ENCODE assay signal across 8 cellular contexts in genomic region chr1:93042134-93042821, GRCh38. TPM values are rescaled to one million over a fixed set of nuclear protein-coding genes. Genes with fewer than 3 reads are reported as not detected.
DNase-seq lines count a peak whose midpoint lies in the region; ATAC-seq and TF ChIP-seq lines count a peak whose summit lies in the region.

No MANE protein-coding gene starts in this region.

- no peak overlapping the region for H3K23ac ChIP-seq in mesenchymal stem cell (ENCODE audit: low read length in 2 of 2)

- peak overlapping the region; percentile 83 for H2AFZ ChIP-seq in MM.1S (ENCODE audit: low read length)
- H2AFZ ChIP-seq in mesenchymal stem cell (ENCODE audit: low read depth, low read length): no peak overlapping the region

- no peak overlapping the region for H3K18ac ChIP-seq in mesenchymal stem cell (ENCODE audit: low read depth in 1 of 2, low read length in 2 of 2)

- no peaks in the 10 kb centered on the region for H3K9me2 ChIP-seq in MM.1S (replicated peaks; ENCODE audit: insufficient read depth, low read length)

- no peak overlapping the region for H2BK120ac ChIP-seq in mesenchymal stem cell (ENCODE audit: low read depth, low read length)

- H3K79me2 ChIP-seq in MM.1S (ENCODE audit: low read length): no peaks in the 10 kb centered on the region

- no peak for TF ChIP-seq CTCF in MM.1S (IDR thresholded peaks at IDR 0.05; ENCODE audit: low read length)
- TF ChIP-seq CTCF in gastroesophageal sphincter (IDR thresholded peaks at IDR 0.05): no peak
- TF ChIP-seq CTCF in vagina (IDR thresholded peaks at IDR 0.05): no peak

- H4K20me1 ChIP-seq in MM.1S (ENCODE audit: insufficient read depth, low read length): no peaks in the 10 kb centered on the region

- H2BK15ac ChIP-seq in mesenchymal stem cell (ENCODE audit: low read depth, poor library complexity, severe bottlenecking): no peak overlapping the region

- no peak overlapping the region for H4K8ac ChIP-seq in mesenchymal stem cell (ENCODE audit: low read length)

- DNase-seq in MM.1S: peak; percentile 86
- no peak for DNase-seq in mesenchymal stem cell
- no peak for DNase-seq in KBM-7
- DNase-seq in vagina (ENCODE audit: extremely low spot score in 2 of 2): no peak

- H3K4me3 ChIP-seq in MM.1S (ENCODE audit: low read length) (peak overlapping the region; percentile 47), gastroesophageal sphincter (no peak overlapping the region), mesenchymal stem cell (ENCODE audit: insufficient read depth in 1 of 2, low read depth in 1 of 2, low read length in 2 of 2) (peak overlapping the region in 1 of 2 experiments; percentile 35), vagina (no peak overlapping the region)

- in situ Hi-C loops in KBM-7 (cut with MboI; ENCODE audit: low pct_unique_long_range_greater_than_20kb, low sequenced_read_pairs): no loop called here

- no peaks in the 10 kb centered on the region for H3K36me3 ChIP-seq in MM.1S (replicated peaks; ENCODE audit: insufficient read depth, low read length)
- no peaks in the 10 kb centered on the region for H3K36me3 ChIP-seq in gastroesophageal sphincter
- H3K36me3 ChIP-seq in mesenchymal stem cell (ENCODE audit: control insufficient read depth in 1 of 2, insufficient read depth in 2 of 2, low read depth in 1 of 2, low read length in 2 of 2): no peaks in the 10 kb centered on the region
- H3K36me3 ChIP-seq in vagina: no peaks in the 10 kb centered on the region

- H4K91ac ChIP-seq in mesenchymal stem cell (ENCODE audit: low read length): no peak overlapping the region

- no peak overlapping the region for H2BK5ac ChIP-seq in mesenchymal stem cell (ENCODE audit: low read depth, low read length, poor library complexity, severe bottlenecking)

- H3K27ac ChIP-seq in MM.1S (ENCODE audit: low read length) (peak overlapping the region; percentile 80), gastroesophageal sphincter (no peak overlapping the region), mesenchymal stem cell (ENCODE audit: low read length, poor library complexity, severe bottlenecking) (no peak overlapping the region), vagina (no peak overlapping the region)

- peaks cover 3% of the 10 kb centered on the region; the same call in 1 of the 2 replicates for H3K4me1 ChIP-seq in MM.1S (ENCODE audit: low read length)
- no peaks in the 10 kb centered on the region for H3K4me1 ChIP-seq in gastroesophageal sphincter
- H3K4me1 ChIP-seq in mesenchymal stem cell (ENCODE audit: control insufficient read depth, insufficient read depth, low read depth, low read length): no peaks in the 10 kb centered on the region
- H3K4me1 ChIP-seq in vagina: no peaks in the 10 kb centered on the region

- TF ChIP-seq EP300 in gastroesophageal sphincter (IDR thresholded peaks at IDR 0.05): no peak

- ATAC-seq in GM18502 (IDR thresholded peaks at IDR 0.05; ENCODE audit: poor library complexity, unreplicated experiment) (peak; percentile 90), GM21723 (IDR thresholded peaks at IDR 0.05; ENCODE audit: unreplicated experiment) (peak; percentile 96), esophagus mucosa (peak; percentile 55), gastroesophageal sphincter (no peak)

- H3F3A ChIP-seq in MM.1S (ENCODE audit: insufficient read depth, low read length): no peaks in the 10 kb centered on the region; the same call in 1 of the 2 replicates

- H3K9ac ChIP-seq in MM.1S (ENCODE audit: low read length) (peak overlapping the region; percentile 46), mesenchymal stem cell (ENCODE audit: low read length) (no peak overlapping the region)

- no peak for TF ChIP-seq POLR2A in gastroesophageal sphincter (IDR thresholded peaks at IDR 0.05)
- TF ChIP-seq POLR2A in vagina (IDR thresholded peaks at IDR 0.05): no peak

- no peak overlapping the region for H3K4ac ChIP-seq in mesenchymal stem cell (ENCODE audit: low read depth in 1 of 2, low read length in 2 of 2)

- WGBS in gastroesophageal sphincter (ENCODE audit: low coverage in 1 of 2), 2 donors: 59 to 60% methylated on average over 6 to 8 of the region's 8 CpGs
- WGBS in mesenchymal stem cell: 83% methylated on average over 8 of the region's 8 CpGs

- intact Hi-C loops in vagina (cut with DNase I): no loop called here

- H3K9me3 ChIP-seq in MM.1S (replicated peaks; ENCODE audit: insufficient read depth, low read length) (no peaks in the 10 kb centered on the region), gastroesophageal sphincter (no peaks in the 10 kb centered on the region), mesenchymal stem cell (ENCODE audit: control insufficient read depth, low read length) (no peaks in the 10 kb centered on the region), vagina (no peaks in the 10 kb centered on the region)

- H3K79me1 ChIP-seq in mesenchymal stem cell (replicated peaks; ENCODE audit: low read length, poor library complexity, severe bottlenecking): no peaks in the 10 kb centered on the region

- H3K27me3 ChIP-seq in MM.1S (replicated peaks; ENCODE audit: insufficient read depth, low read length) (no peaks in the 10 kb centered on the region), gastroesophageal sphincter (no peaks in the 10 kb centered on the region), mesenchymal stem cell (ENCODE audit: control insufficient read depth in 1 of 2, insufficient read depth in 1 of 2, low read length in 2 of 2) (no peaks in the 10 kb centered on the region), vagina (no peaks in the 10 kb centered on the region)

- H2BK12ac ChIP-seq in mesenchymal stem cell (ENCODE audit: low read length in 2 of 2): no peak overlapping the region

- peak overlapping the region; percentile 66 for H3K4me2 ChIP-seq in MM.1S (ENCODE audit: low read depth, low read length)
- H3K4me2 ChIP-seq in mesenchymal stem cell (ENCODE audit: low read length, poor library complexity, severe bottlenecking): no peak overlapping the region

- no peak overlapping the region for H2AK5ac ChIP-seq in mesenchymal stem cell (ENCODE audit: low read length, severe bottlenecking)

- H3K14ac ChIP-seq in mesenchymal stem cell (ENCODE audit: low read length in 2 of 2): no peak overlapping the region

RNA-seq across cellular contexts. Expression of gene MTF2, which starts 36.8 kb away (rescaled TPM):
- total RNA-seq in esophagus mucosa (10.2 TPM), gastroesophageal sphincter (10 to 100 TPM in 2 of 4 donors, 1 to 10 TPM in 2; 7.8 to 20.7 (median 10.3) TPM), vagina (16.7 TPM)
- 21.0 TPM for polyA plus RNA-seq in mesenchymal stem cell (2013, experiment 1 of 2)
- polyA plus RNA-seq in mesenchymal stem cell (2013, experiment 2 of 2): 21.0 TPM
